In genomic region chrX:56797966-56798711, GRCh38 we compare ENCODE assay signal across 11 cellular contexts.
A peak's percentile ranks its signal among the peaks of the same experiment; 100 is the strongest.
DNase-seq lines count a peak whose midpoint lies in the region; TF ChIP-seq lines count a peak whose summit lies in the region.
"Had no signal": no experiment of that assay in that cellular context is flagged by ENCODE, and none has a peak within 500 bp of the region (broad histone marks: within the 10 kb centered on the region; RNA-seq: fewer than 3 reads in every experiment).

No MANE protein-coding gene starts in this region.

- WGBS in hepatocyte (ENCODE audit: low lambda C conversion rate, missing lambda C conversion rate): 77% methylated on average over 8 of the region's 8 CpGs

- no peak overlapping the region for H3K27ac ChIP-seq in CD4-positive, alpha-beta memory T cell (ENCODE audit: low read depth, low read length)
- H3K27ac ChIP-seq in hepatocyte: no peak overlapping the region
- H3K27ac ChIP-seq: heart right ventricle, prostate gland had no signal

- TF ChIP-seq CTCF in hepatocyte (IDR thresholded peaks at IDR 0.05; ENCODE audit: poor library complexity): no peak

- peak overlapping the region in 3 of 8 donors; percentile 30 to 47 (median 32) for H3K4me3 Mint-ChIP-seq in CD4-positive, alpha-beta memory T cell
- H3K4me3 Mint-ChIP-seq: T-helper 1 cell treated with Interleukin-12 subunit alpha and Interleukin-12 subunit beta and Interleukin-4 antibody, amounts not matched to agents 30 μg/mL and 1 μg/mL, for 36 hours had no signal

- peak overlapping the region; percentile 53 to 88 (median 79) for H3K27ac Mint-ChIP-seq in CD4-positive, alpha-beta memory T cell
- H3K27ac Mint-ChIP-seq: T-helper 1 cell treated with Interleukin-12 subunit alpha and Interleukin-12 subunit beta and Interleukin-4 antibody, amounts not matched to agents 30 μg/mL and 1 μg/mL, for 36 hours had no signal

- DNase-seq in CD4-positive, alpha-beta memory T cell: no peak
- DNase-seq in M059J (ENCODE audit: low read depth) (peak; percentile 48), astrocyte of the hippocampus (ENCODE audit: low read depth, low spot score) (peak; percentile 79), mesenteric fat pad (ENCODE audit: low spot score) (peak; percentile 53), inferior parietal cortex (ENCODE audit: extremely low spot score) (no peak), SKM-1 (lab: John Stamatoyannopoulos, UW; ENCODE audit: unreplicated experiment) (no peak), HCEC 1CT (no peak), hepatocyte (ENCODE audit: low spot score) (no peak)
- DNase-seq: heart right ventricle had no signal

- CTCF ChIA-PET in CD4-positive, alpha-beta memory T cell (lab: Charles Lee; ENCODE audit: partially characterized antibody): no interaction called here

- POLR2A ChIA-PET in CD4-positive, alpha-beta memory T cell (lab: Charles Lee; ENCODE audit: partially characterized antibody): no interaction called here

- peaks cover 49% of the 10 kb centered on the region for H3K4me1 ChIP-seq in CD4-positive, alpha-beta memory T cell (ENCODE audit: insufficient read depth, low read length)
- no peaks in the 10 kb centered on the region for H3K4me1 ChIP-seq in hepatocyte (ENCODE audit: insufficient read depth)
- H3K4me1 ChIP-seq: prostate gland had no signal

- H3K4me3 ChIP-seq in CD4-positive, alpha-beta memory T cell (ENCODE audit: low read length in 2 of 2): no peak overlapping the region
- no peak overlapping the region for H3K4me3 ChIP-seq in hepatocyte
- H3K4me3 ChIP-seq: heart right ventricle, prostate gland had no signal

- H3K4me2 ChIP-seq in hepatocyte: no peak overlapping the region

- H3K36me3 Mint-ChIP-seq in CD4-positive, alpha-beta memory T cell: peaks cover 4 to 13% of the 10 kb centered on the region in 2 donors

- H3K9me2 ChIP-seq in hepatocyte (replicated peaks; ENCODE audit: insufficient read depth): no peaks in the 10 kb centered on the region

- intact Hi-C loops in CD4-positive, alpha-beta memory T cell (cut with micrococcal nuclease): no loop called here

- no peak overlapping the region for H2AFZ ChIP-seq in hepatocyte

- no peaks in the 10 kb centered on the region for H3K27me3 ChIP-seq in CD4-positive, alpha-beta memory T cell (ENCODE audit: insufficient read depth, low read length)
- H3K27me3 ChIP-seq in hepatocyte: no peaks in the 10 kb centered on the region

- H3K36me3 ChIP-seq in CD4-positive, alpha-beta memory T cell (ENCODE audit: insufficient read depth, low read length): no peaks in the 10 kb centered on the region
- H3K36me3 ChIP-seq in hepatocyte (replicated peaks; ENCODE audit: insufficient read depth, low read depth): no peaks in the 10 kb centered on the region
- H3K36me3 ChIP-seq: heart right ventricle, prostate gland had no signal

- no peaks in the 10 kb centered on the region for H3K9me3 ChIP-seq in CD4-positive, alpha-beta memory T cell (ENCODE audit: control insufficient read depth in 1 of 2, low read length in 2 of 2)
- no peaks in the 10 kb centered on the region for H3K9me3 ChIP-seq in hepatocyte (ENCODE audit: low read depth)
- H3K9me3 ChIP-seq: heart right ventricle, prostate gland had no signal

- no peaks in the 10 kb centered on the region for H4K20me1 ChIP-seq in hepatocyte (ENCODE audit: insufficient read depth, poor library complexity, severe bottlenecking)

- no peaks in the 10 kb centered on the region for H3K9me3 Mint-ChIP-seq in CD4-positive, alpha-beta memory T cell
- H3K9me3 Mint-ChIP-seq: T-helper 1 cell treated with Interleukin-12 subunit alpha and Interleukin-12 subunit beta and Interleukin-4 antibody, amounts not matched to agents 30 μg/mL and 1 μg/mL, for 36 hours had no signal

- H3K79me2 ChIP-seq in hepatocyte: no peaks in the 10 kb centered on the region

- no peaks in the 10 kb centered on the region for H3K27me3 Mint-ChIP-seq in CD4-positive, alpha-beta memory T cell

- H3K4me1 Mint-ChIP-seq in CD4-positive, alpha-beta memory T cell: peaks cover 35 to 60% (median 44%) of the 10 kb centered on the region in 4 donors

Comparison
In these comparisons a context has a peak if more than half of its experiments do, and no peak if none do; other contexts are left out.
1. DNase-seq: peak in M059J (single experiment), astrocyte of the hippocampus (single experiment) and mesenteric fat pad (single experiment); none in CD4-positive, alpha-beta memory T cell (0 of 5), inferior parietal cortex (single experiment), SKM-1 (single experiment), HCEC 1CT (single experiment) and hepatocyte (single experiment).